In genomic region chr17:72165202-72165972, GRCh38 we compare ENCODE assay signal across 19 cellular contexts. TPM values are rescaled to one million over a fixed set of nuclear protein-coding genes. Genes with fewer than 3 reads are reported as not detected.
"Had no signal": no experiment of that assay in that cellular context is flagged by ENCODE, and none has a peak within 500 bp of the region (broad histone marks: within the 10 kb centered on the region; RNA-seq: fewer than 3 reads in every experiment).

No MANE protein-coding gene starts in this region.

- H3K4me1 Mint-ChIP-seq: naive B cell; stimulated activated effector memory CD8-positive, alpha-beta T cell treated with anti-CD3 and anti-CD28 coated beads, Interleukin-12 subunit alpha, Interleukin-12 subunit beta, amount 100 ng/mL, for 72 hours had no signal

- H3K27me3 ChIP-seq: ascending aorta, cardiac muscle cell, dorsolateral prefrontal cortex, hepatocyte, neutrophil had no signal

- H3K4me1 ChIP-seq: ascending aorta, esophagus muscularis mucosa, parathyroid adenoma had no signal

- H3K36me3 Mint-ChIP-seq: stimulated activated effector memory CD8-positive, alpha-beta T cell treated with anti-CD3 and anti-CD28 coated beads, Interleukin-12 subunit alpha, Interleukin-12 subunit beta, amount 100 ng/mL, for 72 hours had no signal

- H3K4me3 Mint-ChIP-seq: activated naive CD4-positive, alpha-beta T cell treated with anti-CD3 and anti-CD28 coated beads for 36 hours; naive B cell; stimulated activated effector memory CD8-positive, alpha-beta T cell treated with anti-CD3 and anti-CD28 coated beads, Interleukin-12 subunit alpha, Interleukin-12 subunit beta, amount 100 ng/mL, for 72 hours had no signal

- H3K79me2 ChIP-seq: hepatocyte, parathyroid adenoma had no signal

- H3K4me2 ChIP-seq: hepatocyte had no signal

- H3K9me3 ChIP-seq: esophagus muscularis mucosa, neutrophil, thoracic aorta had no signal

- H3K4me3 ChIP-seq: ascending aorta, cardiac muscle cell, esophagus muscularis mucosa, hepatocyte, lung, thoracic aorta had no signal

- H2AFZ ChIP-seq: hepatocyte, parathyroid adenoma had no signal

- H3K9ac ChIP-seq: parathyroid adenoma had no signal

- DNase-seq: activated CD4-positive, alpha-beta T cell treated with anti-CD3 and anti-CD28 coated beads, Interleukin-2, amount 50 U/mL, for 48 hours; activated naive CD4-positive, alpha-beta T cell treated with anti-CD3 and anti-CD28 coated beads for 36 hours; activated T-cell treated with anti-CD3 and anti-CD28 coated beads, Interleukin-2, amount 50 U/mL, for 1 hour; dorsolateral prefrontal cortex; kidney glomerular epithelial cell; naive B cell; T-helper 1 cell; T1000 had no signal

- H3K27ac ChIP-seq: ascending aorta, cardiac muscle cell, dorsolateral prefrontal cortex, esophagus muscularis mucosa, hepatocyte, neutrophil, parathyroid adenoma, thoracic aorta had no signal

- H3K36me3 ChIP-seq: ascending aorta, cardiac muscle cell, esophagus muscularis mucosa, neutrophil, thoracic aorta had no signal

- H3K27me3 Mint-ChIP-seq: naive B cell had no signal

- ATAC-seq: stimulated activated effector memory CD8-positive, alpha-beta T cell treated with anti-CD3 and anti-CD28 coated beads, Interleukin-12 subunit alpha, Interleukin-12 subunit beta, amount 100 ng/mL, for 72 hours had no signal

- H3K27ac Mint-ChIP-seq: activated naive CD4-positive, alpha-beta T cell treated with anti-CD3 and anti-CD28 coated beads for 36 hours; activated T-helper 2 cell treated with anti-CD3 and anti-CD28 coated beads, Interferon-gamma antibody, Interleukin-2, Interleukin-4, amounts not matched to agents 10 μg/mL and 5 μg/mL and 100 μg/mL, durations not matched to agents 14 hours and 24 hours and 36 hours; naive B cell; stimulated activated effector memory CD8-positive, alpha-beta T cell treated with anti-CD3 and anti-CD28 coated beads, Interleukin-12 subunit alpha, Interleukin-12 subunit beta, amount 100 ng/mL, for 72 hours had no signal

RNA-seq across cellular contexts. Expression of gene SOX9, which starts 44.6 kb away (rescaled TPM):
- total RNA-seq: activated naive CD4-positive, alpha-beta T cell treated with anti-CD3 and anti-CD28 coated beads for 36 hours; activated T-helper 2 cell treated with anti-CD3 and anti-CD28 coated beads, Interferon-gamma antibody, Interleukin-2, Interleukin-4, amounts not matched to agents 10 μg/mL and 5 μg/mL and 100 μg/mL, durations not matched to agents 14 hours and 24 hours and 36 hours; mononuclear cell had no signal
